ENCODE assay signal across 8 cellular contexts in the genomic region with DNA sequence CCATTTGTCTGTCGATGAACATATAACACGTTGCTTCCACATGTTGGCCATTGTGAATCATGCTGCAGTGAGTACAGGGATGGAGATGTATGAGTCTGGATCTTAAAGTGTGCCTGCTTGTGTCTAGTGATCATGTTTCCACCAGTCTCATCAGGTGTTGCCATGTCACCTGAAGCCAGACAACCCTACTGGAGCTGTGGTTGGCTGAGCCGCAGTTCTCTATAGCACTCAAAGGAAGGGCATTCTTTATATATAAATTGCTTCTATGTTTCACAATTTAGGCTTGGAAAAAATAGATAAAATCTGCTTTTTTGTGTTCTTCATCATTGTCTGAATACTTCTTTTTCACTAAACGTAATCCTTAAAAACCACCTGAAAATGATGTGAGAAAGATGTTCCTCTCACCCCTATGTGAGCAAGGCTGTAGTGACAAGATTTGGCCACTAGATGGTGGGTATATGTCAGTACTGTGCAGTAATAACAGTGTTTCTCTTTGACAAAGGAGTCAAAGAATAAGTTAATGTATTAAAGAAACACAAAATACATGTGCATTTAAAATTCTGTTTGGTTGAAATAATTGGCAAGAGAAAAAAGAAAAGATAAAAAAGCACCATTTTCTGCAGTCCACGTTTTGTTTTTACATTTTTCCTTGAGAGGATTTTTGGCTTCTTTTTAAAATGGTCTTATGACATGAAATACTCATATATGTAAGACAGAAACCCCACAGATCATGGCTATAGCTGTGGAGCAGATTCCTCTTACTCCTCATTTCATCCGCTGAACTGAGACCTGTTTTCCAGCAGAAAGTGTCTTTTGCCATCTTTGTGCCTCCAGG.
DNase-seq lines count a peak whose midpoint lies in the region; ATAC-seq and TF ChIP-seq lines count a peak whose summit lies in the region.

No MANE protein-coding gene starts in this region.

- no peaks in the 10 kb centered on the region for H3K27me3 ChIP-seq in mesendoderm (ENCODE audit: insufficient read depth, low read length, poor library complexity)

- H3K4ac ChIP-seq in mesendoderm (ENCODE audit: low read depth, low read length): no peak overlapping the region

- TF ChIP-seq CTCF in GM13976 (IDR thresholded peaks at IDR 0.05; ENCODE audit: borderline replicate concordance, control extremely low read depth, extremely low read depth, insufficient read depth, missing control alignments): peak; percentile 49

- peak; percentile 92 for ATAC-seq in HG02852 (IDR thresholded peaks at IDR 0.05; ENCODE audit: unreplicated experiment)

- no peaks in the 10 kb centered on the region for H3K79me2 ChIP-seq in mesendoderm (ENCODE audit: control insufficient read depth, insufficient read depth, low read length)

- no peak overlapping the region for H3K18ac ChIP-seq in mesendoderm (ENCODE audit: low read length)

- H2BK15ac ChIP-seq in mesendoderm (replicated peaks; ENCODE audit: low read depth): no peak overlapping the region

- H3K9ac ChIP-seq in mesendoderm (ENCODE audit: low read length): no peak overlapping the region

- H4K8ac ChIP-seq in mesendoderm (ENCODE audit: low read depth, low read length): no peak overlapping the region

- no peak overlapping the region for H2AK5ac ChIP-seq in mesendoderm (ENCODE audit: low read length)

- no peak overlapping the region for H3K23ac ChIP-seq in mesendoderm (ENCODE audit: low read length)

- H3K4me2 ChIP-seq in mesendoderm (ENCODE audit: low read length): no peak overlapping the region

- no peaks in the 10 kb centered on the region for H3K4me1 ChIP-seq in mesendoderm (ENCODE audit: control insufficient read depth, low read depth, low read length)

- no CpG with 5 or more reads among the region's 6 CpGs for WGBS in mesendoderm (ENCODE audit: extremely low coverage, insufficient coverage, low lambda C conversion rate)

- H3K56ac ChIP-seq in mesendoderm (ENCODE audit: low read length): no peak overlapping the region

- no peak overlapping the region for H3K4me3 ChIP-seq in mesendoderm (ENCODE audit: low read length)

- no peak overlapping the region for H3K27ac ChIP-seq in mesendoderm (ENCODE audit: low read depth, low read length)

- DNase-seq in ACHN (peak; percentile 52), GM13976 (ENCODE audit: low spot score) (peak; percentile 9), NCI-H2029 treated with DMSO at 0.1 percent for 48 hours (lab: John Stamatoyannopoulos, UW) (peak; percentile 51), dermis microvascular lymphatic vessel endothelial cell (ENCODE audit: low read depth in 2 of 2) (peak; percentile 50 to 62), mesendoderm (peak; percentile 58)
- DNase-seq in activated CD4-positive, CD25-positive, alpha-beta regulatory T cell treated with anti-CD3 and anti-CD28 coated beads, Interleukin-2, amount 50 U/mL, for 16 hours (ENCODE audit: low read depth, low spot score): peak; percentile 10
- DNase-seq in stimulated activated CD8-positive, alpha-beta memory T cell treated with anti-CD3 and anti-CD28 coated beads, Interleukin-7, amount 100 ng/mL, for 4 hours (ENCODE audit: low read depth in 2 of 2): peak; percentile 23 to 50

- no peak overlapping the region for H2BK5ac ChIP-seq in mesendoderm (ENCODE audit: low read length)

- no peaks in the 10 kb centered on the region for H3K36me3 ChIP-seq in mesendoderm (ENCODE audit: control insufficient read depth, insufficient read depth, low read length)

- in situ Hi-C loops in ACHN (cut with HindIII; ENCODE audit: low pct_ligation_motif_present, low pct_unique_long_range_greater_than_20kb, low sequenced_read_pairs): no loop called here
- in situ Hi-C loops in GM13976 (cut with MboI; ENCODE audit: low sequenced_read_pairs, unreplicated experiment): loop anchor here (25.0 kb wide), 1 partner anchor 1805 kb away; a partner anchor contains a TSS

- H4K5ac ChIP-seq in mesendoderm (ENCODE audit: low read length): no peak overlapping the region

- H3K79me1 ChIP-seq in mesendoderm (ENCODE audit: low read length): no peaks in the 10 kb centered on the region

- no peak overlapping the region for H2BK120ac ChIP-seq in mesendoderm (ENCODE audit: low read depth, low read length)
